ENCODE assay signal across 17 cellular contexts in genomic region chr5:1363160-1363559, GRCh38.
"Had no signal": no experiment of that assay in that cellular context is flagged by ENCODE, and none has a peak within 500 bp of the region (broad histone marks: within the 10 kb centered on the region; RNA-seq: fewer than 3 reads in every experiment).

No MANE protein-coding gene starts in this region.

- FAIRE-seq: frontal cortex had no signal

- DNase-seq: activated CD4-positive, alpha-beta T cell treated with anti-CD3 and anti-CD28 coated beads, Interleukin-2, amount 50 U/mL, for 1 hour; activated naive CD4-positive, alpha-beta T cell treated with anti-CD3 and anti-CD28 coated beads, Interleukin-2, amount 50 U/mL, for 16 hours; activated T-cell treated with anti-CD3 and anti-CD28 coated beads for 4 hours; adrenal gland; central memory CD4-positive, alpha-beta T cell; cortex of kidney; effector CD8-positive, alpha-beta T cell; islet precursor cell; occipital lobe; psoas muscle; stimulated activated CD4-positive, alpha-beta T cell treated with anti-CD3 and anti-CD28 coated beads, Interleukin-12 subunit alpha, Interleukin-12 subunit beta, amount 100 ng/mL, for 4 hours had no signal

- H3K9me3 ChIP-seq: adrenal gland, left lung, psoas muscle, thoracic aorta had no signal

- H3K4me1 ChIP-seq: adrenal gland, left lung, psoas muscle had no signal

- H3K4me3 ChIP-seq: adrenal gland, left lung, psoas muscle, thoracic aorta had no signal

- ATAC-seq: activated T-helper 17 cell treated with anti-CD3 and anti-CD28 coated beads, Interleukin-2, amount 50 U/mL, for 72 hours; left lung; natural killer cell treated with Interleukin-12 subunit alpha and Interleukin-12 subunit beta and Interleukin-15 and Interleukin-18, amount 100 ng/mL, for 72 hours; psoas muscle; sciatic nerve had no signal

- H3K36me3 ChIP-seq: adrenal gland, left lung, thoracic aorta had no signal

- H3K27ac ChIP-seq: adrenal gland, left lung, psoas muscle, thoracic aorta had no signal
